In genomic region chr19:47275866-47276461, GRCh38 we compare ENCODE assay signal across 8 cellular contexts. TPM values are rescaled to one million over a fixed set of nuclear protein-coding genes. Genes with fewer than 3 reads are reported as not detected.
DNase-seq lines count a peak whose midpoint lies in the region; ATAC-seq and TF ChIP-seq lines count a peak whose summit lies in the region.

No MANE protein-coding gene starts in this region.

- H4K91ac ChIP-seq in mesenchymal stem cell (ENCODE audit: low read length) = no peak overlapping the region

- no peaks in the 10 kb centered on the region for H3K9me3 Mint-ChIP-seq in activated naive CD4-positive, alpha-beta T cell treated with anti-CD3 and anti-CD28 coated beads, Interleukin-2, amount 50 U/mL, for 24 hours

- H3K9me3 ChIP-seq in mesenchymal stem cell (ENCODE audit: control insufficient read depth, low read length) = no peaks in the 10 kb centered on the region
- no peaks in the 10 kb centered on the region for H3K9me3 ChIP-seq in upper lobe of right lung

- H3K18ac ChIP-seq in mesenchymal stem cell (ENCODE audit: low read depth in 1 of 2, low read length in 2 of 2) = no peak overlapping the region

- no peak overlapping the region for H2AK5ac ChIP-seq in mesenchymal stem cell (ENCODE audit: low read length, severe bottlenecking)

- H3K4me3 Mint-ChIP-seq in activated naive CD4-positive, alpha-beta T cell treated with anti-CD3 and anti-CD28 coated beads, Interleukin-2, amount 50 U/mL, for 24 hours = peak overlapping the region; percentile 84

- H2AFZ ChIP-seq in mesenchymal stem cell (ENCODE audit: low read depth, low read length) = no peak overlapping the region

- no peak overlapping the region for H2BK5ac ChIP-seq in mesenchymal stem cell (ENCODE audit: low read depth, low read length, poor library complexity, severe bottlenecking)

- no peak for TF ChIP-seq CTCF in upper lobe of right lung (IDR thresholded peaks at IDR 0.05)

- H3K4me1 ChIP-seq in mesenchymal stem cell (ENCODE audit: control insufficient read depth, insufficient read depth, low read depth, low read length) = peaks cover 17% of the 10 kb centered on the region
- peaks cover 13% of the 10 kb centered on the region for H3K4me1 ChIP-seq in upper lobe of right lung

- no peak overlapping the region for H3K4ac ChIP-seq in mesenchymal stem cell (ENCODE audit: low read depth in 1 of 2, low read length in 2 of 2)

- intact Hi-C loops in upper lobe of right lung (cut with DNase I) = no loop called here

- H3K27ac ChIP-seq in angular gyrus (ENCODE audit: low read depth, low read length) (peak overlapping the region; percentile 31), mesenchymal stem cell (ENCODE audit: low read length, poor library complexity, severe bottlenecking) (no peak overlapping the region), upper lobe of right lung (peak overlapping the region; percentile 60)

- no peak for ATAC-seq in upper lobe of right lung

- H3K79me1 ChIP-seq in mesenchymal stem cell (replicated peaks; ENCODE audit: low read length, poor library complexity, severe bottlenecking) = peaks cover 16% of the 10 kb centered on the region

- peaks cover 2% of the 10 kb centered on the region for H3K36me3 Mint-ChIP-seq in activated naive CD4-positive, alpha-beta T cell treated with anti-CD3 and anti-CD28 coated beads, Interleukin-2, amount 50 U/mL, for 24 hours

- H3K14ac ChIP-seq in mesenchymal stem cell (ENCODE audit: low read length in 2 of 2) = no peak overlapping the region

- H4K8ac ChIP-seq in mesenchymal stem cell (ENCODE audit: low read length) = peak overlapping the region; percentile 52

- 73% methylated on average over 11 of the region's 12 CpGs for WGBS in mesenchymal stem cell

- peaks cover 23% of the 10 kb centered on the region for H3K4me1 Mint-ChIP-seq in activated naive CD4-positive, alpha-beta T cell treated with anti-CD3 and anti-CD28 coated beads, Interleukin-2, amount 50 U/mL, for 24 hours

- H3K9ac ChIP-seq in mesenchymal stem cell (ENCODE audit: low read length) = peak overlapping the region; percentile 67

- H3K4me3 ChIP-seq in mesenchymal stem cell (ENCODE audit: insufficient read depth in 1 of 2, low read depth in 1 of 2, low read length in 2 of 2) (peak overlapping the region in 1 of 2 experiments; percentile 69), upper lobe of right lung (peak overlapping the region; percentile 79)

- no peaks in the 10 kb centered on the region for H3K27me3 Mint-ChIP-seq in activated naive CD4-positive, alpha-beta T cell treated with anti-CD3 and anti-CD28 coated beads, Interleukin-2, amount 50 U/mL, for 24 hours

- H3K23ac ChIP-seq in mesenchymal stem cell (ENCODE audit: low read length in 2 of 2) = no peak overlapping the region

- H3K4me2 ChIP-seq in mesenchymal stem cell (ENCODE audit: low read length, poor library complexity, severe bottlenecking) = no peak overlapping the region

- H3K27ac Mint-ChIP-seq in activated naive CD4-positive, alpha-beta T cell treated with anti-CD3 and anti-CD28 coated beads, Interleukin-2, amount 50 U/mL, for 24 hours = no peak overlapping the region

- no peak overlapping the region for H2BK12ac ChIP-seq in mesenchymal stem cell (ENCODE audit: low read length in 2 of 2)

- H2BK15ac ChIP-seq in mesenchymal stem cell (ENCODE audit: low read depth, poor library complexity, severe bottlenecking) = no peak overlapping the region

- DNase-seq in activated naive CD4-positive, alpha-beta T cell treated with anti-CD3 and anti-CD28 coated beads, Interleukin-2, amount 50 U/mL, for 16 hours = no peak
- DNase-seq in mesenchymal stem cell (peak; percentile 64), upper lobe of right lung (peak; percentile 69), MV-4-11 (lab: John Stamatoyannopoulos, UW) (no peak), globus pallidus (ENCODE audit: low spot score) (no peak), NCI-H524 treated with DMSO at 0.1 percent for 48 hours (lab: John Stamatoyannopoulos, UW) (no peak)

- H3K27me3 ChIP-seq in mesenchymal stem cell (ENCODE audit: control insufficient read depth in 1 of 2, insufficient read depth in 1 of 2, low read length in 2 of 2) (no peaks in the 10 kb centered on the region), upper lobe of right lung (no peaks in the 10 kb centered on the region)

- H2BK120ac ChIP-seq in mesenchymal stem cell (ENCODE audit: low read depth, low read length) = no peak overlapping the region

- H3K36me3 ChIP-seq in mesenchymal stem cell (ENCODE audit: control insufficient read depth in 1 of 2, insufficient read depth in 2 of 2, low read depth in 1 of 2, low read length in 2 of 2) (peaks cover 9 to 22% of the 10 kb centered on the region in 2 experiments), upper lobe of right lung (peaks cover 5% of the 10 kb centered on the region)

RNA-seq across cellular contexts. Expression of gene INAFM1, which starts 1.3 kb away (rescaled TPM):
- 10.7 TPM for polyA plus RNA-seq in mesenchymal stem cell (2013, experiment 1 of 2)
- 11.4 TPM for polyA plus RNA-seq in mesenchymal stem cell (2013, experiment 2 of 2)
- 18.2 TPM for total RNA-seq in upper lobe of right lung

RNA-seq across cellular contexts. Expression of gene CCDC9, which starts 19.6 kb away (rescaled TPM):
- 16.8 TPM for polyA plus RNA-seq in mesenchymal stem cell (2013, experiment 1 of 2)
- 18.0 TPM for polyA plus RNA-seq in mesenchymal stem cell (2013, experiment 2 of 2)
- total RNA-seq in upper lobe of right lung = 36.1 TPM

RNA-seq across cellular contexts. Expression of gene C5AR1, which starts 33.7 kb away (rescaled TPM):
- polyA plus RNA-seq in mesenchymal stem cell (2013, experiment 1 of 2) = 0.33 TPM
- 0.33 TPM for polyA plus RNA-seq in mesenchymal stem cell (2013, experiment 2 of 2)
- total RNA-seq in upper lobe of right lung = 58.9 TPM

RNA-seq across cellular contexts. Expression of gene BBC3, which starts 45.0 kb away (rescaled TPM):
- polyA plus RNA-seq in mesenchymal stem cell (2013, experiment 1 of 2) = 7.2 TPM
- 7.0 TPM for polyA plus RNA-seq in mesenchymal stem cell (2013, experiment 2 of 2)
- total RNA-seq in upper lobe of right lung = 20.1 TPM

RNA-seq across cellular contexts. Expression of gene C5AR2, which starts 56.0 kb away (rescaled TPM):
- not detected for polyA plus RNA-seq in mesenchymal stem cell (2013, experiment 1 of 2)
- polyA plus RNA-seq in mesenchymal stem cell (2013, experiment 2 of 2) = not detected
- total RNA-seq in upper lobe of right lung = 3.5 TPM

Comparison
In these comparisons a context has a peak if more than half of its experiments do, and no peak if none do; other contexts are left out.
1. DNase-seq: peak in mesenchymal stem cell (single experiment) and upper lobe of right lung (single experiment); none in activated naive CD4-positive, alpha-beta T cell treated with anti-CD3 and anti-CD28 coated beads, Interleukin-2, amount 50 U/mL, for 16 hours (single experiment), MV-4-11 (single experiment), globus pallidus (single experiment) and NCI-H524 treated with DMSO at 0.1 percent for 48 hours (single experiment).